Comparison of ENCODE assay signal across 1 cellular context in genomic region chr17:69608114-69608513, GRCh38.
TF ChIP-seq lines count a peak whose summit lies in the region.

No MANE protein-coding gene starts in this region.

TF ChIP-seq in IMR-90, 13 proteins besides CTCF, POLR2A, EP300 and RAD21:
- TF ChIP-seq NFE2L2 (IDR thresholded peaks at IDR 0.05; ENCODE audit: low read depth, low read length) (no peak), SMC3 (IDR thresholded peaks at IDR 0.05; ENCODE audit: low read depth, low read length) (no peak), MAFK (IDR thresholded peaks at IDR 0.05; ENCODE audit: low read depth, low read length) (no peak), FOS (IDR thresholded peaks at IDR 0.05; ENCODE audit: low read depth, low read length) (no peak), RCOR1 (IDR thresholded peaks at IDR 0.05; ENCODE audit: insufficient replicate concordance, low read length) (no peak), BHLHE40 (IDR thresholded peaks at IDR 0.05; ENCODE audit: low read depth, low read length) (no peak), MXI1 (IDR thresholded peaks at IDR 0.05; ENCODE audit: borderline replicate concordance, low read depth, low read length) (no peak), CHD1 (IDR thresholded peaks at IDR 0.05; ENCODE audit: low read depth, low read length) (no peak), CEBPB (IDR thresholded peaks at IDR 0.05; ENCODE audit: low read depth, low read length) (no peak)
